ENCODE assay signal across 17 cellular contexts in the genomic region with DNA sequence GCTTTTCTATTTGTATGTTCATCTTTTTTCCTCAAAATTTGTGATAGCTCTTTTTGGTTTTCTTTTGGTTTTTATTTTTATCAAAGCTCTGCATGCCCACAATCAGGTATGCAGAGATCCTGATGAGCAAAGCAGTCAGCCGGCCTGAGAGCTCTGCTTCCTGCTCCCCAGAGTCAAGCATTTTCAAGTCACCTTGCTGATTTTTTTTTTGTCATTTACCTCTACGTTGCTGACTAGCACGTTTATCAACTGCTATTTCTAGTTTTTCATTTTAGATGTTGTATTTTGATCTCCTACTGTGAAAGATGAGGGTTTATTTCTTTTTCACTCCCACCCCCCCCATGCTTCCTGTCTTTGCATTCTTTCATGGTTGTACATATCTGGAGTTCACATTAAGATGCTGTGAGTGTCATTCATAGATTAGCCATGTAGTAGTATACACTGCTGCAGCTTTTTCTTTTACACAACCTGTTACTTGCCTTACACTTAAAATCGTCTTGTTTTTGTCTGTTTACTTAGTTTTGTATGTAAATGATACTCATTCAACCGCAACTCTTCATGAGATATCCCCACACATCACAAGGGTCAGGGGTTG.
DNase-seq lines count a peak whose midpoint lies in the region; ATAC-seq and TF ChIP-seq lines count a peak whose summit lies in the region.
"Had no signal": no experiment of that assay in that cellular context is flagged by ENCODE, and none has a peak within 500 bp of the region (broad histone marks: within the 10 kb centered on the region; RNA-seq: fewer than 3 reads in every experiment).

No MANE protein-coding gene starts in this region.

- no peaks in the 10 kb centered on the region for H3K27me3 ChIP-seq in CD4-positive, CD25-positive, alpha-beta regulatory T cell (ENCODE audit: control insufficient read depth, insufficient read depth, low read length)
- H3K27me3 ChIP-seq: adrenal gland had no signal

- peaks cover 30% of the 10 kb centered on the region for H3K4me1 ChIP-seq in CD4-positive, CD25-positive, alpha-beta regulatory T cell (ENCODE audit: control insufficient read depth, insufficient read depth, low read length, poor library complexity, severe bottlenecking)
- no peaks in the 10 kb centered on the region for H3K4me1 ChIP-seq in OCI-LY7 (ENCODE audit: insufficient read depth, low read length, poor library complexity, severe bottlenecking)
- H3K4me1 ChIP-seq: adrenal gland had no signal

- no peaks in the 10 kb centered on the region for H3K9me2 ChIP-seq in OCI-LY7 (ENCODE audit: insufficient read depth, low read length)

- no peaks in the 10 kb centered on the region for H3K36me3 Mint-ChIP-seq in CD4-positive, CD25-positive, alpha-beta regulatory T cell
- no peaks in the 10 kb centered on the region for H3K36me3 Mint-ChIP-seq in activated CD4-positive, alpha-beta memory T cell treated with anti-CD3 and anti-CD28 coated beads, Interleukin-2, amount 10 ng/mL, durations not matched to agents 7 days and 5 days (ENCODE audit: low read depth)

- H3K27me3 Mint-ChIP-seq in CD4-positive, CD25-positive, alpha-beta regulatory T cell, result no peaks in the 10 kb centered on the region
- H3K27me3 Mint-ChIP-seq in activated CD4-positive, alpha-beta memory T cell treated with anti-CD3 and anti-CD28 coated beads, Interleukin-2, amount 10 ng/mL, durations not matched to agents 7 days and 5 days, result no peaks in the 10 kb centered on the region

- no peaks in the 10 kb centered on the region for H3K79me2 ChIP-seq in OCI-LY7 (ENCODE audit: insufficient read depth, low read depth, low read length)

- ATAC-seq in CD4-positive, CD25-positive, alpha-beta regulatory T cell (ENCODE audit: low read depth in 2 of 2), result peak in 1 of 2 donors; percentile 37
- ATAC-seq: left ventricle myocardium superior, mucosa of descending colon had no signal

- H3K27ac ChIP-seq in CD4-positive, CD25-positive, alpha-beta regulatory T cell (ENCODE audit: insufficient read depth, low read length, poor library complexity, severe bottlenecking), result no peak overlapping the region
- no peak overlapping the region for H3K27ac ChIP-seq in OCI-LY7 (ENCODE audit: low read depth, low read length, poor library complexity, severe bottlenecking)
- H3K27ac ChIP-seq: adrenal gland had no signal

- BruUV-seq in OCI-LY7 (replicated peaks; lab: Mats Ljungman, UMichigan), result no TSS peak

- DNase-seq in CD4-positive, CD25-positive, alpha-beta regulatory T cell, result peak in 2 of 3 donors; percentile 10 to 70
- DNase-seq in ELR (ENCODE audit: low read depth), result peak; percentile 3
- DNase-seq in activated CD4-positive, alpha-beta memory T cell treated with anti-CD3 and anti-CD28 coated beads, Interleukin-2, amount 10 ng/mL, durations not matched to agents 7 days and 5 days, result no peak
- DNase-seq in choroid plexus epithelial cell (ENCODE audit: low read depth), result peak; percentile 29
- DNase-seq in SK-N-DZ (ENCODE audit: low spot score), result no peak
- DNase-seq in OCI-LY7 (ENCODE audit: low spot score), result no peak
- no peak for DNase-seq in activated gamma-delta T cell treated with Interleukin-2 at 50 U/mL for 16 hours
- DNase-seq: adrenal gland, caudate nucleus, glutamatergic neuron, KG1, left ventricle myocardium superior, mucosa of descending colon, NCI-H1092 treated with DMSO at 0.1 percent for 48 hours, NCI-H2081 treated with DMSO at 0.1 percent for 48 hours, NCI-H510A treated with DMSO at 0.1 percent for 48 hours, occipital lobe had no signal

- H3K36me3 ChIP-seq in CD4-positive, CD25-positive, alpha-beta regulatory T cell (ENCODE audit: control insufficient read depth, insufficient read depth, low read length), result no peaks in the 10 kb centered on the region
- H3K36me3 ChIP-seq in OCI-LY7 (ENCODE audit: insufficient read depth, low read length), result no peaks in the 10 kb centered on the region
- H3K36me3 ChIP-seq: adrenal gland had no signal

- intact Hi-C loops in OCI-LY7 (cut with micrococcal nuclease; ENCODE audit: unreplicated experiment), result no loop called here

- TF ChIP-seq CTCF in choroid plexus epithelial cell (conservative IDR thresholded peaks at IDR 0.05; ENCODE audit: low read depth, low read length) (no peak), OCI-LY7 (conservative IDR thresholded peaks at IDR 0.05; ENCODE audit: low read length) (no peak)

- H3K27ac Mint-ChIP-seq in CD4-positive, CD25-positive, alpha-beta regulatory T cell, result peak overlapping the region; percentile 62 to 81 (median 72)
- H3K27ac Mint-ChIP-seq in activated CD4-positive, alpha-beta memory T cell treated with anti-CD3 and anti-CD28 coated beads, Interleukin-2, amount 10 ng/mL, durations not matched to agents 7 days and 5 days, result peak overlapping the region; percentile 65

- peaks cover 25 to 68% (median 41%) of the 10 kb centered on the region in 4 donors for H3K4me1 Mint-ChIP-seq in CD4-positive, CD25-positive, alpha-beta regulatory T cell
- peaks cover 62% of the 10 kb centered on the region for H3K4me1 Mint-ChIP-seq in activated CD4-positive, alpha-beta memory T cell treated with anti-CD3 and anti-CD28 coated beads, Interleukin-2, amount 10 ng/mL, durations not matched to agents 7 days and 5 days

- POLR2A ChIA-PET in activated CD4-positive, alpha-beta memory T cell treated with anti-CD3 and anti-CD28 coated beads, Interleukin-2, amount 10 ng/mL, durations not matched to agents 7 days and 5 days (lab: Charles Lee), result interaction anchor here (0.6 to 0.7 kb wide), 2 partner anchors 293 to 894 kb away, joined by 3 read pairs; a partner anchor contains a TSS
- POLR2A ChIA-PET in OCI-LY7 (lab: Charles Lee), result interaction anchor here (0.6 kb wide), 2 partner anchors 37 to 43 kb away, joined by 3 to 4 read pairs; no protein-coding TSS in a partner anchor

- peak overlapping the region; percentile 35 to 86 (median 44) for H3K4me3 Mint-ChIP-seq in CD4-positive, CD25-positive, alpha-beta regulatory T cell
- no peak overlapping the region for H3K4me3 Mint-ChIP-seq in activated CD4-positive, alpha-beta memory T cell treated with anti-CD3 and anti-CD28 coated beads, Interleukin-2, amount 10 ng/mL, durations not matched to agents 7 days and 5 days

- H2AFZ ChIP-seq in OCI-LY7 (ENCODE audit: low read length), result no peak overlapping the region

- no peaks in the 10 kb centered on the region for H3K9me3 Mint-ChIP-seq in CD4-positive, CD25-positive, alpha-beta regulatory T cell
- H3K9me3 Mint-ChIP-seq in activated CD4-positive, alpha-beta memory T cell treated with anti-CD3 and anti-CD28 coated beads, Interleukin-2, amount 10 ng/mL, durations not matched to agents 7 days and 5 days, result no peaks in the 10 kb centered on the region

- no peaks in the 10 kb centered on the region for H3K9me3 ChIP-seq in CD4-positive, CD25-positive, alpha-beta regulatory T cell (ENCODE audit: control insufficient read depth in 2 of 2, low read length in 2 of 2)
- no peaks in the 10 kb centered on the region for H3K9me3 ChIP-seq in OCI-LY7 (ENCODE audit: low read length)
- H3K9me3 ChIP-seq: mucosa of descending colon had no signal

- H3K4me3 ChIP-seq in CD4-positive, CD25-positive, alpha-beta regulatory T cell (ENCODE audit: low read depth, low read length), result peak overlapping the region; percentile 4
- no peak overlapping the region for H3K4me3 ChIP-seq in choroid plexus epithelial cell (ENCODE audit: low read depth, low read length)
- H3K4me3 ChIP-seq in OCI-LY7 (ENCODE audit: low read depth, low read length, poor library complexity, severe bottlenecking), result no peak overlapping the region
- H3K4me3 ChIP-seq: adrenal gland, mucosa of descending colon had no signal

- H3K4me2 ChIP-seq in OCI-LY7 (ENCODE audit: low read length), result no peak overlapping the region

- no peaks in the 10 kb centered on the region for H4K20me1 ChIP-seq in OCI-LY7 (ENCODE audit: insufficient read depth, low read length)

- CTCF ChIA-PET in activated CD4-positive, alpha-beta memory T cell treated with anti-CD3 and anti-CD28 coated beads, Interleukin-2, amount 10 ng/mL, durations not matched to agents 7 days and 5 days (lab: Charles Lee), result interaction anchor here (0.9 kb wide), 1 partner anchor 9 kb away, joined by 3 read pairs; no protein-coding TSS in a partner anchor
- CTCF ChIA-PET in OCI-LY7 (lab: Charles Lee; ENCODE audit: unreplicated experiment), result interaction anchor here (0.6 kb wide), 1 partner anchor 1013 kb away, joined by 3 read pairs; no protein-coding TSS in a partner anchor

Comparison
In these comparisons a context has a peak if more than half of its experiments do, and no peak if none do; other contexts are left out.
1. DNase-seq: peak in CD4-positive, CD25-positive, alpha-beta regulatory T cell (2 of 3), ELR (single experiment) and choroid plexus epithelial cell (single experiment); none in activated CD4-positive, alpha-beta memory T cell treated with anti-CD3 and anti-CD28 coated beads, Interleukin-2, amount 10 ng/mL, durations not matched to agents 7 days and 5 days (single experiment), SK-N-DZ (single experiment), OCI-LY7 (single experiment) and activated gamma-delta T cell treated with Interleukin-2 at 50 U/mL for 16 hours (single experiment).